Comparison of ENCODE assay signal across 19 cellular contexts in the genomic region with DNA sequence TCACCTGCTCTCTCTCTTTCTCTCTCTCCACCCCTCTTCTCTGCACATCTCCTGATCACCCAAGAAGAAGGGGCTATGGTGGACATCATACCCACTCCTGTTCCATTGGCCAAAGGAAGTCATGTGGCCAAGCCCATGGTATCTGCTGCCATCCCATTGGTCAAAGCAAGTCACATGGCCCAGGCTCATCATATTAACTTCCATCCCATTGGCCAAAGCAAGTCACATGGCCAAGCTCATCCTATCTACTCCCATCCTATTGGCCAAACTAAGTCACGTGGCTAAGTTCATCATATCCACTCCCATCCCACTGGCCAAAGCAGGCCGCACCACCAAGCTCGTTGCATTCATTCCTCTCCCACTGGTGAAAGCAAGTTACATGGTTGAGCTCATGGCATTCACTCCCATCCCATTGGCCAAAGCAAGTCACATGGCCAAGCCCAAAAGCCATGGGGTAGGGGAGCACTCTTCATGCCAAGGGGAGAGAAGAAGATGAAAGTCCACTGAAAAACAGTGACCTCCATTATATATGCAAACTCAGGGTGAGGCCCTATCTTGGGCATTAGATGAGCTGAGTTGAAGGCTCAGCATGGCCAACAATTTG. TPM values are rescaled to one million over a fixed set of nuclear protein-coding genes. Genes with fewer than 3 reads are reported as not detected.
DNase-seq lines count a peak whose midpoint lies in the region; ATAC-seq, FAIRE-seq and TF ChIP-seq lines count a peak whose summit lies in the region.
"Had no signal": no experiment of that assay in that cellular context is flagged by ENCODE, and none has a peak within 500 bp of the region (broad histone marks: within the 10 kb centered on the region; RNA-seq: fewer than 3 reads in every experiment).

No MANE protein-coding gene starts in this region.

- H3K9me2 ChIP-seq in hepatocyte (replicated peaks; ENCODE audit: insufficient read depth): no peaks in the 10 kb centered on the region

- H3K27me3 ChIP-seq in HepG2 (ENCODE audit: control insufficient read depth in 1 of 2, insufficient read depth in 2 of 2, low read length in 2 of 2): peaks cover 0 to 1% of the 10 kb centered on the region in 2 experiments; a peak in 1 of 5 replicates
- H3K27me3 ChIP-seq in right lobe of liver: no peaks in the 10 kb centered on the region
- H3K27me3 ChIP-seq in K562 (ENCODE audit: control insufficient read depth in 2 of 2, insufficient read depth in 2 of 2, low read length in 2 of 2): peaks cover 0 to 12% of the 10 kb centered on the region in 2 experiments; a peak in 1 of 5 replicates
- H3K27me3 ChIP-seq in hepatocyte: no peaks in the 10 kb centered on the region

- intact Hi-C loops in HepG2 (cut with micrococcal nuclease; ENCODE audit: unreplicated experiment) (no loop called here), right lobe of liver (cut with DNase I) (no loop called here), K562 (cut with micrococcal nuclease) (no loop called here)
- intact Hi-C loops in activated naive CD4-positive, alpha-beta T cell treated with anti-CD3 and anti-CD28 coated beads for 36 hours (cut with micrococcal nuclease): no loop called here

- FAIRE-seq in HepG2 (lab: Jason Lieb, UNC): no peak
- no peak for FAIRE-seq in K562 (lab: Jason Lieb, UNC)
- FAIRE-seq: GM12892, GM18507, H54 had no signal

- CTCF ChIA-PET in HepG2 (lab: Yijun Ruan, JAX; ENCODE audit: low intra/inter-chr PET ratio, low total read pairs): no interaction called here
- CTCF ChIA-PET in K562 (lab: Yijun Ruan, JAX; ENCODE audit: low intra/inter-chr PET ratio): no interaction called here
- CTCF ChIA-PET in activated naive CD4-positive, alpha-beta T cell treated with anti-CD3 and anti-CD28 coated beads for 36 hours (lab: Charles Lee): interaction anchor here (0.6 to 2.7 kb wide), 4 partner anchors 13 to 154 kb away, joined by 3 to 9 read pairs (median 4); no protein-coding TSS in a partner anchor

- H3K9me3 ChIP-seq in HepG2 (ENCODE audit: low read length): no peaks in the 10 kb centered on the region
- H3K9me3 ChIP-seq in right lobe of liver: no peaks in the 10 kb centered on the region
- H3K9me3 ChIP-seq in K562 (replicated peaks; ENCODE audit: control insufficient read depth, insufficient read depth, low read depth, low read length): peaks cover 3% of the 10 kb centered on the region; the same call in 1 of the 2 replicates
- no peaks in the 10 kb centered on the region for H3K9me3 ChIP-seq in hepatocyte (ENCODE audit: low read depth)

- H3K9me3 Mint-ChIP-seq in activated naive CD4-positive, alpha-beta T cell treated with anti-CD3 and anti-CD28 coated beads for 36 hours: no peaks in the 10 kb centered on the region

- H2AFZ ChIP-seq in HepG2 (ENCODE audit: low read length) (no peak overlapping the region), K562 (ENCODE audit: low read depth, low read length) (no peak overlapping the region), hepatocyte (no peak overlapping the region)

- H3K4me3 Mint-ChIP-seq in activated naive CD4-positive, alpha-beta T cell treated with anti-CD3 and anti-CD28 coated beads for 36 hours: no peak overlapping the region

- TF ChIP-seq CTCF in HepG2 (CRISPR knock-in tag; IDR thresholded peaks at IDR 0.05) (no peak), right lobe of liver (IDR thresholded peaks at IDR 0.05) (no peak), K562 (IDR thresholded peaks at IDR 0.05 in 2 of 3, conservative IDR thresholded peaks at IDR 0.05 in 1 of 3; ENCODE audit: insufficient read depth in 2 of 3, low read depth in 1 of 3, low read length in 3 of 3) (no peak), hepatocyte (IDR thresholded peaks at IDR 0.05; ENCODE audit: poor library complexity) (no peak)

- H3K4me2 ChIP-seq in HepG2 (ENCODE audit: low read depth, low read length) (no peak overlapping the region), K562 (ENCODE audit: insufficient read depth, low read length) (no peak overlapping the region), hepatocyte (no peak overlapping the region)

- H3K79me2 ChIP-seq in HepG2 (ENCODE audit: insufficient read depth, low read length) (no peaks in the 10 kb centered on the region), K562 (ENCODE audit: control insufficient read depth, insufficient read depth, low read length) (no peaks in the 10 kb centered on the region), hepatocyte (no peaks in the 10 kb centered on the region)

- H3K9ac ChIP-seq in HepG2 (ENCODE audit: insufficient read depth, low read depth, low read length) (no peak overlapping the region), K562 (ENCODE audit: insufficient read depth in 1 of 2, low read depth in 2 of 2, low read length in 2 of 2) (no peak overlapping the region)

- 93% methylated on average over 3 of the region's 3 CpGs for WGBS in HepG2 (ENCODE audit: low lambda C conversion rate)
- 78% methylated on average over 2 of the region's 3 CpGs for WGBS in right lobe of liver (ENCODE audit: insufficient coverage, low coverage, low lambda C conversion rate, missing lambda C conversion rate)
- 12% methylated on average over 3 of the region's 3 CpGs for WGBS in K562 (ENCODE audit: insufficient coverage, low coverage, missing lambda C conversion rate)
- WGBS in hepatocyte (ENCODE audit: low lambda C conversion rate, missing lambda C conversion rate): 98% methylated on average over 3 of the region's 3 CpGs

- H3K4me1 Mint-ChIP-seq in activated naive CD4-positive, alpha-beta T cell treated with anti-CD3 and anti-CD28 coated beads for 36 hours (ENCODE audit: low read depth): no peaks in the 10 kb centered on the region

- TF ChIP-seq EP300 in HepG2 (IDR thresholded peaks at IDR 0.05; ENCODE audit: low read depth in 2 of 2, low read length in 2 of 2) (no peak), HepG2 (CRISPR knock-in tag; IDR thresholded peaks at IDR 0.05; ENCODE audit: borderline replicate concordance) (no peak), K562 (IDR thresholded peaks at IDR 0.05; ENCODE audit: low read length) (no peak)

- H3K36me3 ChIP-seq in HepG2 (replicated peaks in 1 of 2; ENCODE audit: control insufficient read depth in 1 of 2, insufficient read depth in 2 of 2, low read length in 2 of 2): no peaks in the 10 kb centered on the region
- no peaks in the 10 kb centered on the region for H3K36me3 ChIP-seq in right lobe of liver
- no peaks in the 10 kb centered on the region for H3K36me3 ChIP-seq in K562 (ENCODE audit: control insufficient read depth, insufficient read depth, low read length)
- H3K36me3 ChIP-seq in hepatocyte (replicated peaks; ENCODE audit: insufficient read depth, low read depth): no peaks in the 10 kb centered on the region

- no peaks in the 10 kb centered on the region for H4K20me1 ChIP-seq in HepG2 (ENCODE audit: insufficient read depth, low read length)
- H4K20me1 ChIP-seq in K562 (replicated peaks; ENCODE audit: control insufficient read depth, insufficient read depth, low read length): 0 out of 2 replicates have a peak, but pooled peaks cover 3% of the 10 kb centered on the region
- H4K20me1 ChIP-seq in hepatocyte (ENCODE audit: insufficient read depth, poor library complexity, severe bottlenecking): no peaks in the 10 kb centered on the region

- H3K4me3 ChIP-seq in HepG2 (replicated peaks in 1 of 3; ENCODE audit: insufficient read depth in 1 of 3, low read depth in 2 of 3, low read length in 3 of 3) (no peak overlapping the region), right lobe of liver (no peak overlapping the region), K562 (no peak overlapping the region), hepatocyte (no peak overlapping the region)

- TF ChIP-seq RAD21 in HepG2 (CRISPR knock-in tag; IDR thresholded peaks at IDR 0.05) (no peak), K562 (CRISPR knock-in tag; conservative IDR thresholded peaks at IDR 0.05 in 1 of 2, IDR thresholded peaks at IDR 0.05 in 1 of 2) (no peak)

- no peaks in the 10 kb centered on the region for H3K27me3 Mint-ChIP-seq in activated naive CD4-positive, alpha-beta T cell treated with anti-CD3 and anti-CD28 coated beads for 36 hours (ENCODE audit: low read depth)

- no peaks in the 10 kb centered on the region for H3K36me3 Mint-ChIP-seq in activated naive CD4-positive, alpha-beta T cell treated with anti-CD3 and anti-CD28 coated beads for 36 hours (ENCODE audit: low read depth)

- ATAC-seq in HepG2 (no peak), right lobe of liver (no peak), K562 (peak; percentile 61)

- H3K9me1 ChIP-seq in K562 (ENCODE audit: control insufficient read depth, insufficient read depth, low read length): peaks cover 5% of the 10 kb centered on the region

- H3K4me1 ChIP-seq in HepG2 (ENCODE audit: insufficient read depth, low read length): peaks cover 5% of the 10 kb centered on the region
- no peaks in the 10 kb centered on the region for H3K4me1 ChIP-seq in right lobe of liver
- H3K4me1 ChIP-seq in K562 (replicated peaks in 1 of 2; ENCODE audit: control insufficient read depth in 2 of 2, insufficient read depth in 2 of 2, low read length in 2 of 2): no peaks in the 10 kb centered on the region
- H3K4me1 ChIP-seq in hepatocyte (ENCODE audit: insufficient read depth): no peaks in the 10 kb centered on the region

- BruUV-seq in HepG2 (replicated peaks; lab: Mats Ljungman, UMichigan): no TSS peak
- no TSS peak for BruUV-seq in K562 (replicated peaks; lab: Mats Ljungman, UMichigan)

- H3K27ac ChIP-seq in HepG2 (ENCODE audit: extremely low read length, insufficient read depth, low read length) (no peak overlapping the region), right lobe of liver (no peak overlapping the region), K562 (ENCODE audit: extremely low read depth, low read depth, low read length) (no peak overlapping the region), hepatocyte (no peak overlapping the region)
- H3K27ac ChIP-seq: C4-2B had no signal

- H3K27ac Mint-ChIP-seq in activated naive CD4-positive, alpha-beta T cell treated with anti-CD3 and anti-CD28 coated beads for 36 hours: no peak overlapping the region

- in situ Hi-C loops in HepG2 (cut with HindIII; ENCODE audit: extremely low pct_ligation_motif_present, low pct_unique_long_range_greater_than_20kb): no loop called here
- in situ Hi-C loops in K562 (cut with MboI): no loop called here

- DNase-seq in HepG2 (ENCODE audit: low spot score) (no peak), right lobe of liver (no peak), M059J (ENCODE audit: low read depth) (peak; percentile 15), K562 (ENCODE audit: extremely low read depth in 1 of 4, low spot score in 3 of 4) (peak; percentile 9 to 59 (median 52)), COLO668 (lab: John Stamatoyannopoulos, UW; ENCODE audit: unreplicated experiment) (no peak), hepatocyte (ENCODE audit: low spot score) (no peak)
- DNase-seq in activated naive CD4-positive, alpha-beta T cell treated with anti-CD3 and anti-CD28 coated beads for 36 hours: no peak
- DNase-seq: AML-193, GF-D8, Kasumi-1, NCI-H1105, NCI-H2081 treated with DMSO at 0.1 percent for 48 hours, OCI-M1, Right ventricle myocardium superior had no signal

- POLR2A ChIA-PET in HepG2 (lab: Yijun Ruan, JAX): no interaction called here
- POLR2A ChIA-PET in K562 (lab: Yijun Ruan, JAX): interaction anchor here (0.6 kb wide), 1 partner anchor 217 kb away, joined by 5 read pairs; no protein-coding TSS in a partner anchor

- TF ChIP-seq POLR2A in HepG2 (IDR thresholded peaks at IDR 0.05; ENCODE audit: insufficient read depth in 1 of 2, low read depth in 2 of 2, low read length in 2 of 2): no peak
- no peak for TF ChIP-seq POLR2A in right lobe of liver (IDR thresholded peaks at IDR 0.05)
- no peak for TF ChIP-seq POLR2A in K562 (conservative IDR thresholded peaks at IDR 0.05)

RNA-seq across cellular contexts. Expression of gene SNX20, which starts 29.2 kb away (rescaled TPM):
- total RNA-seq in HepG2 (2016; rRNA removed; fragmentation: Illumina TruSeq; extraction: Trizol): not detected in 2 replicates
- not detected in 2 replicates for total RNA-seq in HepG2 (2016; cell fraction: cytosol; rRNA removed; fragmentation: Illumina TruSeq; extraction: Trizol; ENCODE audit: low read depth)
- not detected in 2 replicates for total RNA-seq in HepG2 (2016; cell fraction: insoluble cytoplasmic fraction; rRNA removed; fragmentation: Illumina TruSeq; extraction: Trizol)
- total RNA-seq in HepG2 (2016; cell fraction: membrane; rRNA removed; fragmentation: Illumina TruSeq; extraction: Trizol): not detected in 2 replicates
- not detected in 2 replicates for total RNA-seq in HepG2 (2016; cell fraction: nucleus; rRNA removed; fragmentation: Illumina TruSeq; extraction: Trizol)
- polyA plus RNA-seq in HepG2 (2011; rRNA removed): not detected in 2 replicates
- not detected in 2 replicates for polyA plus RNA-seq in HepG2 (2011; cell fraction: cytosol; rRNA removed)
- not detected in 2 replicates for polyA plus RNA-seq in HepG2 (2011; cell fraction: nucleus; rRNA removed)
- polyA plus RNA-seq in HepG2 (2012): 0.04 TPM in 1 of 2 replicates, not detected in the other
- polyA plus RNA-seq in HepG2 (2016; cell fraction: cytosol; fragmentation: Illumina TruSeq; extraction: Trizol; ENCODE audit: low read depth): not detected in 2 replicates
- not detected in 2 replicates for polyA plus RNA-seq in HepG2 (2016; cell fraction: insoluble cytoplasmic fraction; fragmentation: Illumina TruSeq; extraction: Trizol; ENCODE audit: low read depth)
- polyA plus RNA-seq in HepG2 (2016; cell fraction: membrane; fragmentation: Illumina TruSeq; extraction: Trizol; ENCODE audit: low read depth): not detected in 2 replicates
- not detected in 2 replicates for polyA plus RNA-seq in HepG2 (2016; cell fraction: nucleus; fragmentation: Illumina TruSeq; extraction: Trizol; ENCODE audit: insufficient read depth, low read depth)
- not detected in 2 replicates for polyA minus RNA-seq in HepG2 (2011; rRNA and poly(A)+ RNA removed; ENCODE audit: low replicate concordance)
- polyA minus RNA-seq in HepG2 (2011; cell fraction: cytosol; rRNA and poly(A)+ RNA removed): not detected in 2 replicates
- not detected in 2 replicates for polyA minus RNA-seq in HepG2 (2011; cell fraction: nucleus; rRNA and poly(A)+ RNA removed)
- 1 to 10 TPM in 1 of 6 experiments, under 1 TPM in 5; 0.31 to 1.9 (median 0.71) TPM for total RNA-seq in right lobe of liver
- total RNA-seq in M059J (2014; rRNA removed; shearing (Covaris generic)): not detected in 2 replicates
- not detected in 2 replicates for total RNA-seq in K562 (2011; cell fraction: chromatin; rRNA removed; ENCODE audit: low replicate concordance)
- not detected in 2 replicates for total RNA-seq in K562 (2011; cell fraction: nucleolus; rRNA removed)
- not detected in 2 replicates for total RNA-seq in K562 (2011; cell fraction: nucleoplasm; rRNA removed)
- not detected in 2 replicates for total RNA-seq in K562 (2014; rRNA removed)
- total RNA-seq in K562 (2014; rRNA removed; fragmentation: Illumina TruSeq; extraction: Trizol): not detected in 2 replicates
- total RNA-seq in K562 (2015; rRNA removed; fragmentation: Illumina TruSeq; extraction: Trizol): 0.04 TPM in 2 replicates
- 0.07 and 0.13 TPM in 2 replicates for total RNA-seq in K562 (2021)
- polyA plus RNA-seq in K562 (2011; rRNA removed): not detected in 2 replicates
- polyA plus RNA-seq in K562 (2011; cell fraction: cytosol; rRNA removed): not detected in 2 replicates
- not detected in 2 replicates for polyA plus RNA-seq in K562 (2011; cell fraction: nucleus; rRNA removed)
- polyA plus RNA-seq in K562 (2012): 0.03 TPM in 1 of 2 replicates, not detected in the other
- not detected in 2 replicates for polyA plus RNA-seq in K562 (2014; fragmentation: Illumina TruSeq; extraction: Trizol)
- not detected for polyA plus RNA-seq in K562 (2014; fragmentation: Nextera tagmentation; extraction: Ambion mirVana)
- polyA plus RNA-seq in K562 (2014; rRNA removed): not detected in 2 replicates
- not detected in 2 replicates for polyA minus RNA-seq in K562 (2011; rRNA and poly(A)+ RNA removed)
- not detected in 2 replicates for polyA minus RNA-seq in K562 (2011; cell fraction: cytosol; rRNA and poly(A)+ RNA removed)
- polyA minus RNA-seq in K562 (2011; cell fraction: nucleus; rRNA and poly(A)+ RNA removed): not detected in 2 replicates
- total RNA-seq in hepatocyte: not detected in 2 replicates
- polyA plus RNA-seq in hepatocyte: not detected in 2 replicates
- total RNA-seq in activated naive CD4-positive, alpha-beta T cell treated with anti-CD3 and anti-CD28 coated beads for 36 hours: 10 to 100 TPM; 29.6 to 30.3 TPM
- total RNA-seq: NCI-H460 had no signal

RNA-seq across cellular contexts. Expression of gene NOD2, which starts 41.5 kb away (rescaled TPM):
- total RNA-seq in HepG2 (2016; rRNA removed; fragmentation: Illumina TruSeq; extraction: Trizol) (0.27 and 0.29 TPM in 2 replicates), right lobe of liver (1 to 10 TPM in 4 of 6 experiments, under 1 TPM in 2; 0.74 to 6.0 (median 1.4) TPM), K562 (2014; rRNA removed) (not detected in 2 replicates), K562 (2014; rRNA removed; fragmentation: Illumina TruSeq; extraction: Trizol) (not detected in 2 replicates), K562 (2015; rRNA removed; fragmentation: Illumina TruSeq; extraction: Trizol) (0.04 TPM in 1 of 2 replicates, not detected in the other), K562 (2021) (not detected in 2 replicates), hepatocyte (0.12 and 0.13 TPM in 2 replicates)
- total RNA-seq in HepG2 (2016; cell fraction: cytosol; rRNA removed; fragmentation: Illumina TruSeq; extraction: Trizol; ENCODE audit: low read depth): 0.18 and 0.20 TPM in 2 replicates
- total RNA-seq in HepG2 (2016; cell fraction: insoluble cytoplasmic fraction; rRNA removed; fragmentation: Illumina TruSeq; extraction: Trizol): 0.09 and 0.12 TPM in 2 replicates
- 0.21 TPM in 1 of 2 replicates, not detected in the other for total RNA-seq in HepG2 (2016; cell fraction: membrane; rRNA removed; fragmentation: Illumina TruSeq; extraction: Trizol)
- 0.22 and 0.38 TPM in 2 replicates for total RNA-seq in HepG2 (2016; cell fraction: nucleus; rRNA removed; fragmentation: Illumina TruSeq; extraction: Trizol)
- polyA plus RNA-seq in HepG2 (2011; rRNA removed) (0.76 and 0.81 TPM in 2 replicates), K562 (2011; rRNA removed) (not detected in 2 replicates), K562 (2014; fragmentation: Illumina TruSeq; extraction: Trizol) (not detected in 2 replicates), K562 (2014; fragmentation: Nextera tagmentation; extraction: Ambion mirVana) (not detected), K562 (2014; rRNA removed) (not detected in 2 replicates), hepatocyte (not detected in 2 replicates)
- 0.36 and 0.68 TPM in 2 replicates for polyA plus RNA-seq in HepG2 (2011; cell fraction: cytosol; rRNA removed)
- 1.9 and 2.3 TPM in 2 replicates for polyA plus RNA-seq in HepG2 (2011; cell fraction: nucleus; rRNA removed)
- 0.19 and 0.29 TPM in 2 replicates for polyA plus RNA-seq in HepG2 (2012)
- 0.02 and 0.03 TPM in 2 replicates for polyA plus RNA-seq in HepG2 (2016; cell fraction: cytosol; fragmentation: Illumina TruSeq; extraction: Trizol; ENCODE audit: low read depth)
- polyA plus RNA-seq in HepG2 (2016; cell fraction: insoluble cytoplasmic fraction; fragmentation: Illumina TruSeq; extraction: Trizol; ENCODE audit: low read depth): not detected in 2 replicates
- polyA plus RNA-seq in HepG2 (2016; cell fraction: membrane; fragmentation: Illumina TruSeq; extraction: Trizol; ENCODE audit: low read depth): not detected in 2 replicates
- 0.17 and 0.37 TPM in 2 replicates for polyA plus RNA-seq in HepG2 (2016; cell fraction: nucleus; fragmentation: Illumina TruSeq; extraction: Trizol; ENCODE audit: insufficient read depth, low read depth)
- polyA minus RNA-seq in HepG2 (2011; rRNA and poly(A)+ RNA removed; ENCODE audit: low replicate concordance): 4.8 TPM in 1 of 2 replicates, not detected in the other
- polyA minus RNA-seq in HepG2 (2011; cell fraction: cytosol; rRNA and poly(A)+ RNA removed): 0.49 and 1.1 TPM in 2 replicates
- 2.1 and 2.3 TPM in 2 replicates for polyA minus RNA-seq in HepG2 (2011; cell fraction: nucleus; rRNA and poly(A)+ RNA removed)
- total RNA-seq in M059J (2014; rRNA removed; shearing (Covaris generic)): 0.07 and 0.34 TPM in 2 replicates
- not detected in 2 replicates for total RNA-seq in K562 (2011; cell fraction: chromatin; rRNA removed; ENCODE audit: low replicate concordance)
- total RNA-seq in K562 (2011; cell fraction: nucleolus; rRNA removed): not detected in 2 replicates
- total RNA-seq in K562 (2011; cell fraction: nucleoplasm; rRNA removed): not detected in 2 replicates
- not detected in 2 replicates for polyA plus RNA-seq in K562 (2011; cell fraction: cytosol; rRNA removed)
- polyA plus RNA-seq in K562 (2011; cell fraction: nucleus; rRNA removed): not detected in 2 replicates
- 0.18 TPM in 1 of 2 replicates, not detected in the other for polyA plus RNA-seq in K562 (2012)
- 0.30 TPM in 1 of 2 replicates, not detected in the other for polyA minus RNA-seq in K562 (2011; rRNA and poly(A)+ RNA removed)
- not detected in 2 replicates for polyA minus RNA-seq in K562 (2011; cell fraction: cytosol; rRNA and poly(A)+ RNA removed)
- polyA minus RNA-seq in K562 (2011; cell fraction: nucleus; rRNA and poly(A)+ RNA removed): not detected in 2 replicates
- 1 to 10 TPM; 1.2 to 1.7 TPM for total RNA-seq in activated naive CD4-positive, alpha-beta T cell treated with anti-CD3 and anti-CD28 coated beads for 36 hours

Comparison
In these comparisons a context has a peak if more than half of its experiments do, and no peak if none do; other contexts are left out.
1. DNase-seq: peak in M059J (single experiment) and K562 (4 of 4); none in HepG2 (single experiment), right lobe of liver (0 of 3), COLO668 (single experiment), hepatocyte (single experiment) and activated naive CD4-positive, alpha-beta T cell treated with anti-CD3 and anti-CD28 coated beads for 36 hours (single experiment).
2. RNA of gene SNX20, which starts 29.2 kb away (total RNA-seq): 29.6 to 30.3 TPM in activated naive CD4-positive, alpha-beta T cell treated with anti-CD3 and anti-CD28 coated beads for 36 hours; 0.31 to 1.9 TPM in right lobe of liver, 0.04 to 0.13 TPM in K562, not detected in HepG2, not detected in M059J and not detected in hepatocyte; every median in the first group is over 10 times any median in the second.
3. Of the 241 proteins assayed by ChIP-seq in both HepG2 and K562: peak only in HepG2: MNT and NFYB; only in K562: TFE3; in both: RAD51; in neither: 235; mixed calls (peak in some experiments, not most) for 2.